Comparison of ENCODE assay signal across 23 cellular contexts in the genomic region with DNA sequence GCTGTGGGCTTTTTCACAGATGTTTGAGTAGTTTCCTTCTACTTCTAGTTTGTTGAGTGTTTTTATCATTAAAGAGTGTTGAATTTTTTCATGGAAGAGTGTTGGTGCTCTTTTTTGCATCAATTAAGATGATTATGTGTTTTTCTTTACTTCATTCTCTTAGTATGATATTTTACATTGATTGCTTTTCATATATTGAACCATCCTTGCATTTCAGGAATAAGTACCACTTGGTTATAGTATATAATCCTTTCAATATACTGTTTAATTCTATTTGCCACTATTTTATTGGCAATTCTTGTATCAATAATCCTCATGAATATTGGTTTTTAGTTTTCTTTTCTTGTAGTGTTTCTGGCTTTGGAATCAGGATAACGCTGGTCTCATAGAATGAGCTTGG.
DNase-seq lines count a peak whose midpoint lies in the region; ATAC-seq and TF ChIP-seq lines count a peak whose summit lies in the region.
"Had no signal": no experiment of that assay in that cellular context is flagged by ENCODE, and none has a peak within 500 bp of the region (broad histone marks: within the 10 kb centered on the region; RNA-seq: fewer than 3 reads in every experiment).

No MANE protein-coding gene starts in this region.

- peaks cover 4% of the 10 kb centered on the region for H3K36me3 Mint-ChIP-seq in endodermal cell (ENCODE audit: low read depth)
- H3K36me3 Mint-ChIP-seq: CD4-positive, CD25-positive, alpha-beta regulatory T cell had no signal

- ATAC-seq in GM21528 (IDR thresholded peaks at IDR 0.05; ENCODE audit: low FRiP score, unreplicated experiment) (no peak), GM18907 (IDR thresholded peaks at IDR 0.05; ENCODE audit: unreplicated experiment) (no peak)
- ATAC-seq: GM12878 had no signal

- H3K9me3 Mint-ChIP-seq in endodermal cell = peaks cover 19% of the 10 kb centered on the region

- no peaks in the 10 kb centered on the region for H3K9me3 ChIP-seq in HEK293 (ENCODE audit: control insufficient read depth, insufficient read depth, low read depth, low read length)
- peaks cover 38% of the 10 kb centered on the region for H3K9me3 ChIP-seq in adipocyte (ENCODE audit: control insufficient read depth, low read length)
- H3K9me3 ChIP-seq in endodermal cell (ENCODE audit: control insufficient read depth, low read length) = peaks cover 34% of the 10 kb centered on the region

- POLR2A ChIA-PET in HEK293 (lab: Yijun Ruan, JAX) = no interaction called here

- TF ChIP-seq CTCF in HEK293 (tag by site-specific recombination; IDR thresholded peaks at IDR 0.05) = no peak
- no peak for TF ChIP-seq CTCF in endodermal cell (conservative IDR thresholded peaks at IDR 0.05)

- H3K4me3 ChIP-seq in HEK293 (ENCODE audit: low read depth, low read length) (no peak overlapping the region), adipocyte (ENCODE audit: low read length) (peak overlapping the region; percentile 25), endodermal cell (ENCODE audit: low read length) (peak overlapping the region; percentile 13)
- H3K4me3 ChIP-seq: BLaER1, GM12878 had no signal

- no peaks in the 10 kb centered on the region for H3K4me1 Mint-ChIP-seq in endodermal cell
- H3K4me1 Mint-ChIP-seq: CD4-positive, alpha-beta memory T cell; CD8-positive, alpha-beta memory T cell had no signal

- DNase-seq in adipocyte (ENCODE audit: low read depth) (no peak), endodermal cell (no peak)
- DNase-seq: 8988T; ACHN; BE2C; C1 segment of cervical spinal cord; CD4-positive, alpha-beta memory T cell; CD4-positive, CD25-positive, alpha-beta regulatory T cell; CD8-positive, alpha-beta memory T cell; COR-L47; DMS 273 treated with DMSO at 0.1 percent for 48 hours; DMS153; DMS53; DMS79; DND-41; EL; GDM1 had no signal

- H3K27me3 Mint-ChIP-seq in endodermal cell (ENCODE audit: insufficient read depth) = no peaks in the 10 kb centered on the region

- 86 to 93% methylated on average over 1 of the region's 1 CpG for WGBS in endodermal cell (ENCODE audit: insufficient coverage in 1 of 2, insufficient read length in 1 of 2), 2 experiments

- H3K9ac ChIP-seq in adipocyte (ENCODE audit: low read length) = no peak overlapping the region
- H3K9ac ChIP-seq in endodermal cell (ENCODE audit: extremely low read depth, low read length, poor library complexity, severe bottlenecking) = no peak overlapping the region
- H3K9ac ChIP-seq: BLaER1 had no signal

- H3K27ac Mint-ChIP-seq in endodermal cell = no peak overlapping the region
- H3K27ac Mint-ChIP-seq: CD14-positive monocyte; CD4-positive, alpha-beta memory T cell; CD4-positive, CD25-positive, alpha-beta regulatory T cell; CD8-positive, alpha-beta memory T cell had no signal

- no peaks in the 10 kb centered on the region for H3K4me1 ChIP-seq in HEK293 (ENCODE audit: control insufficient read depth, insufficient read depth, low read length)
- no peaks in the 10 kb centered on the region for H3K4me1 ChIP-seq in adipocyte (ENCODE audit: control insufficient read depth, insufficient read depth, low read length)
- no peaks in the 10 kb centered on the region for H3K4me1 ChIP-seq in endodermal cell (ENCODE audit: control insufficient read depth, insufficient read depth, low read length)
- H3K4me1 ChIP-seq: BE2C, BLaER1 had no signal

- H3K36me3 ChIP-seq in HEK293 (ENCODE audit: control insufficient read depth in 2 of 2, insufficient read depth in 1 of 2, low read length in 2 of 2) = no peaks in the 10 kb centered on the region
- H3K36me3 ChIP-seq in adipocyte (ENCODE audit: control insufficient read depth, insufficient read depth, low read length, severe bottlenecking) = no peaks in the 10 kb centered on the region
- no peaks in the 10 kb centered on the region for H3K36me3 ChIP-seq in endodermal cell (ENCODE audit: control insufficient read depth, insufficient read depth, low read length)
- H3K36me3 ChIP-seq: BE2C, BLaER1 had no signal

- no peak overlapping the region for H3K27ac ChIP-seq in HEK293 (ENCODE audit: extremely low read depth, low read depth, low read length)
- H3K27ac ChIP-seq in endodermal cell (ENCODE audit: low read depth, low read length) = no peak overlapping the region
- H3K27ac ChIP-seq: BLaER1 had no signal

- CTCF ChIA-PET in HEK293 (lab: Yijun Ruan, JAX) = no interaction called here

- no peaks in the 10 kb centered on the region for H3K27me3 ChIP-seq in adipocyte (replicated peaks; ENCODE audit: control insufficient read depth, insufficient read depth, low read length)
- no peaks in the 10 kb centered on the region for H3K27me3 ChIP-seq in endodermal cell (ENCODE audit: control insufficient read depth, insufficient read depth, low read length, poor library complexity, severe bottlenecking)
- H3K27me3 ChIP-seq: BLaER1 had no signal

- H3K4me3 Mint-ChIP-seq in endodermal cell = no peak overlapping the region
- H3K4me3 Mint-ChIP-seq: CD14-positive monocyte; CD4-positive, alpha-beta memory T cell; CD4-positive, CD25-positive, alpha-beta regulatory T cell; CD8-positive, alpha-beta memory T cell had no signal

TF ChIP-seq in HEK293, 187 proteins besides CTCF, POLR2A, EP300 and RAD21:
- TF ChIP-seq ZSCAN30 (tag by site-specific recombination; IDR thresholded peaks at IDR 0.05) (no peak), ZNF155 (tag by site-specific recombination; IDR thresholded peaks at IDR 0.05) (no peak), SETDB1 (IDR thresholded peaks at IDR 0.05; ENCODE audit: insufficient read length, low read length) (peak; percentile 87), ZNF792 (tag by site-specific recombination; IDR thresholded peaks at IDR 0.05) (no peak)
- TF ChIP-seq, protein P1, sequence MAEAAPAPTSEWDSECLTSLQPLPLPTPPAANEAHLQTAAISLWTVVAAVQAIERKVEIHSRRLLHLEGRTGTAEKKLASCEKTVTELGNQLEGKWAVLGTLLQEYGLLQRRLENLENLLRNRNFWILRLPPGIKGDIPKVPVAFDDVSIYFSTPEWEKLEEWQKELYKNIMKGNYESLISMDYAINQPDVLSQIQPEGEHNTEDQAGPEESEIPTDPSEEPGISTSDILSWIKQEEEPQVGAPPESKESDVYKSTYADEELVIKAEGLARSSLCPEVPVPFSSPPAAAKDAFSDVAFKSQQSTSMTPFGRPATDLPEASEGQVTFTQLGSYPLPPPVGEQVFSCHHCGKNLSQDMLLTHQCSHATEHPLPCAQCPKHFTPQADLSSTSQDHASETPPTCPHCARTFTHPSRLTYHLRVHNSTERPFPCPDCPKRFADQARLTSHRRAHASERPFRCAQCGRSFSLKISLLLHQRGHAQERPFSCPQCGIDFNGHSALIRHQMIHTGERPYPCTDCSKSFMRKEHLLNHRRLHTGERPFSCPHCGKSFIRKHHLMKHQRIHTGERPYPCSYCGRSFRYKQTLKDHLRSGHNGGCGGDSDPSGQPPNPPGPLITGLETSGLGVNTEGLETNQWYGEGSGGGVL (tag by site-specific recombination; IDR thresholded peaks at IDR 0.05) = no peak
- TF ChIP-seq, protein P2, sequence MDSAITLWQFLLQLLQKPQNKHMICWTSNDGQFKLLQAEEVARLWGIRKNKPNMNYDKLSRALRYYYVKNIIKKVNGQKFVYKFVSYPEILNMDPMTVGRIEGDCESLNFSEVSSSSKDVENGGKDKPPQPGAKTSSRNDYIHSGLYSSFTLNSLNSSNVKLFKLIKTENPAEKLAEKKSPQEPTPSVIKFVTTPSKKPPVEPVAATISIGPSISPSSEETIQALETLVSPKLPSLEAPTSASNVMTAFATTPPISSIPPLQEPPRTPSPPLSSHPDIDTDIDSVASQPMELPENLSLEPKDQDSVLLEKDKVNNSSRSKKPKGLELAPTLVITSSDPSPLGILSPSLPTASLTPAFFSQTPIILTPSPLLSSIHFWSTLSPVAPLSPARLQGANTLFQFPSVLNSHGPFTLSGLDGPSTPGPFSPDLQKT (IDR thresholded peaks at IDR 0.05; ENCODE audit: borderline replicate concordance, low read depth, low read length) = no peak
